8 cellular contexts compared by ENCODE assay signal in the genomic region with DNA sequence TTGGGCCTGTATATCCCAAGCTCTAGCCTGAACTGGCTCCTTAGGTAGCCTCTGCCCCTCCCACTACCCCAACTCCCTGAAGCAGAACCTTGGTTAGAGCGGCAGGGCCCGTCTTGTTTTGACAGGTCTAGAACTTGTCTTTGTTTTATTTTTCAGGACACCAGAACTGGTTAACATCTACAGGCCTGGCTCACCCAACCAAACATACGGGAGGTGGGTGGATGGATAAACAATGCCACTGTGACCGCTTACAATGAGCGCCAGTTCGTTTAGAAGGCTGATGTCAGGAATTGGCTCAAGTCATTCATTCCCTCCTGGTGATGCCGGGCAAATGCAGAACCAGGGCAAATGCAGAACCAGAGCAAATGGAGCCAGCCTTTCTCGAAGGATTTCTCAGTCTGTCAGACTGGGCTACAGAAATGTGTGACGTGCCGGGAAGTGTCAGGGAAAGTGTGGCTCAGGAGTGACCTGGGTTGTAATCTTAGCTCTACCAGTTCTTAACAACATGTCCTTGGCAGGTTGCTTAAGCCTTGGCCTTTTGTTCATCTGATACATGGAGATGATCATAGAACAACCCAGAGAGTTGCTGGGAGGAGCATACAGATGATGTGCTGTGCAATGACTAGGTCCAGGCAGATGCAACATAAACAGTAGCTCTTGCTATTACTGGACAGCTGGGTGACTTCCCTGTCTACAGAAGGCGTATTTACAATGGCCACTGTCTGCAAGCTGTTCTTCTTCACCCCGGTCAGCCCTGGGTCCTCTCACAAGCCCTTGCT. TPM values are rescaled to one million over a fixed set of nuclear protein-coding genes. Genes with fewer than 3 reads are reported as not detected.
DNase-seq lines count a peak whose midpoint lies in the region; ATAC-seq and TF ChIP-seq lines count a peak whose summit lies in the region.

No MANE protein-coding gene starts in this region.

- POLR2A ChIA-PET in CD4-positive, alpha-beta T cell (lab: Charles Lee) = interaction anchor here (1.3 to 17.7 kb wide), 4 partner anchors 14 to 63 kb away, joined by 4 to 320 read pairs (median 238); a partner anchor contains a TSS

- TF ChIP-seq CTCF in CD4-positive, alpha-beta T cell (IDR thresholded peaks at IDR 0.05) = no peak
- TF ChIP-seq CTCF in fibroblast of villous mesenchyme (IDR thresholded peaks at IDR 0.05; ENCODE audit: insufficient read depth, low read depth, low read length) (no peak), parathyroid adenoma (IDR thresholded peaks at IDR 0.05) (no peak)

- peak overlapping the region; percentile 30 for H3K4me3 Mint-ChIP-seq in CD4-positive, alpha-beta T cell

- no peaks in the 10 kb centered on the region for H3K27me3 ChIP-seq in CD4-positive, alpha-beta T cell (ENCODE audit: control insufficient read depth, insufficient read depth, low read length)
- no peaks in the 10 kb centered on the region for H3K27me3 ChIP-seq in parathyroid adenoma (ENCODE audit: control insufficient read depth, insufficient read depth, low read length)

- H3K79me2 ChIP-seq in parathyroid adenoma = no peaks in the 10 kb centered on the region

- no peak for DNase-seq in CD4-positive, alpha-beta T cell
- DNase-seq in SHP77 treated with DMSO at 0.1 percent for 48 hours (lab: John Stamatoyannopoulos, UW) = peak; percentile 32
- peak; percentile 28 for DNase-seq in fibroblast of villous mesenchyme (ENCODE audit: low read depth)
- no peak for DNase-seq in HT-29 (ENCODE audit: low spot score)
- DNase-seq in GM19238 (ENCODE audit: insufficient read length, low spot score) = no peak
- DNase-seq in T-helper 9 cell = no peak

- ATAC-seq in CD4-positive, alpha-beta T cell (ENCODE audit: poor library complexity) = no peak
- ATAC-seq in GM19324 (IDR thresholded peaks at IDR 0.05; ENCODE audit: low FRiP score, unreplicated experiment) = no peak

- no peaks in the 10 kb centered on the region for H3K36me3 ChIP-seq in parathyroid adenoma (ENCODE audit: control insufficient read depth, insufficient read depth, low read length)

- peak overlapping the region; percentile 85 for H3K27ac Mint-ChIP-seq in CD4-positive, alpha-beta T cell

- no peaks in the 10 kb centered on the region for H3K9me3 Mint-ChIP-seq in CD4-positive, alpha-beta T cell

- H3K4me1 Mint-ChIP-seq in CD4-positive, alpha-beta T cell (ENCODE audit: low read depth) = peaks cover 74% of the 10 kb centered on the region

- peak overlapping the region; percentile 28 for H2AFZ ChIP-seq in parathyroid adenoma

- H3K4me1 ChIP-seq in parathyroid adenoma = no peaks in the 10 kb centered on the region

- no peak overlapping the region for H3K27ac ChIP-seq in CD4-positive, alpha-beta T cell (ENCODE audit: low read depth, low read length)
- H3K27ac ChIP-seq in parathyroid adenoma = no peak overlapping the region

- no peaks in the 10 kb centered on the region for H3K36me3 Mint-ChIP-seq in CD4-positive, alpha-beta T cell (ENCODE audit: low read depth)

- no peak overlapping the region for H3K4me2 ChIP-seq in parathyroid adenoma (ENCODE audit: low read length)

- intact Hi-C loops in CD4-positive, alpha-beta T cell (cut with DNase I, micrococcal nuclease) = loop anchor here in 1 of 2 experiments (5.0 to 10.0 kb wide), 2 partner anchors 520 to 588 kb away; a partner anchor contains a TSS

- CTCF ChIA-PET in CD4-positive, alpha-beta T cell (lab: Charles Lee) = interaction anchor here (8.7 to 15.3 kb wide), 3 partner anchors 7 to 65 kb away, joined by 60 to 462 read pairs (median 260); no protein-coding TSS in a partner anchor

- no peak overlapping the region for H3K4me3 ChIP-seq in fibroblast of villous mesenchyme (ENCODE audit: low read depth, low read length)
- H3K4me3 ChIP-seq in parathyroid adenoma (ENCODE audit: low read depth, low read length) = no peak overlapping the region

- H3K9me3 ChIP-seq in CD4-positive, alpha-beta T cell (ENCODE audit: control insufficient read depth, low read length) = no peaks in the 10 kb centered on the region
- no peaks in the 10 kb centered on the region for H3K9me3 ChIP-seq in parathyroid adenoma (ENCODE audit: control insufficient read depth, low read length)

- no peak overlapping the region for H3K9ac ChIP-seq in parathyroid adenoma

- H3K27me3 Mint-ChIP-seq in CD4-positive, alpha-beta T cell = no peaks in the 10 kb centered on the region

RNA-seq across cellular contexts. Expression of a gene that starts 30.5 kb away (rescaled TPM):
- 100 to 1,000 TPM; 802 to 849 TPM for total RNA-seq in CD4-positive, alpha-beta T cell
- 6.4 and 13.8 TPM in 2 replicates for total RNA-seq in fibroblast of villous mesenchyme
- total RNA-seq in HT-29 (2014; rRNA removed; shearing (Covaris generic)) = 103 and 116 TPM in 2 replicates

RNA-seq across cellular contexts. Expression of a gene that starts 45.3 kb away (rescaled TPM):
- total RNA-seq in CD4-positive, alpha-beta T cell = 1 to 10 TPM in 1 of 2 experiments, under 1 TPM in 1; 0.58 to 1.1 TPM
- total RNA-seq in fibroblast of villous mesenchyme = under 0.01 TPM in 1 of 2 replicates, not detected in the other
- total RNA-seq in HT-29 (2014; rRNA removed; shearing (Covaris generic)) = not detected in 2 replicates

Comparison
In these comparisons a context has a peak if more than half of its experiments do, and no peak if none do; other contexts are left out.
1. DNase-seq: peak in SHP77 treated with DMSO at 0.1 percent for 48 hours (single experiment) and fibroblast of villous mesenchyme (single experiment); none in CD4-positive, alpha-beta T cell (0 of 10), HT-29 (single experiment), GM19238 (single experiment) and T-helper 9 cell (single experiment).